In genomic region chr12:10722502-10722904, GRCh38 we compare ENCODE assay signal across 8 cellular contexts. TPM values are rescaled to one million over a fixed set of nuclear protein-coding genes. Genes with fewer than 3 reads are reported as not detected.
DNase-seq lines count a peak whose midpoint lies in the region; ATAC-seq, FAIRE-seq and TF ChIP-seq lines count a peak whose summit lies in the region.

No MANE protein-coding gene starts in this region.

- TF ChIP-seq CTCF in Calu3 (IDR thresholded peaks at IDR 0.05; ENCODE audit: unreplicated experiment) (no peak), lower leg skin (IDR thresholded peaks at IDR 0.05) (no peak), D721Med (IDR thresholded peaks at IDR 0.05; ENCODE audit: insufficient read depth, missing control alignments) (no peak)

- peak overlapping the region; percentile 97 for H3K27ac Mint-ChIP-seq in Calu3 (ENCODE audit: unreplicated experiment)
- H3K27ac Mint-ChIP-seq in activated CD4-positive, alpha-beta T cell treated with anti-CD3 and anti-CD28 coated beads for 36 hours = peak overlapping the region; percentile 91
- H3K27ac Mint-ChIP-seq in dendritic cell treated with granulocyte-macrophage colony-stimulating factor and Interleukin-4, amounts not matched to agents 40 ng/mL and 50 ng/mL, for 4 days = peak overlapping the region; percentile 96

- H3K9me3 Mint-ChIP-seq in Calu3 (ENCODE audit: low read depth, unreplicated experiment) = no peaks in the 10 kb centered on the region
- H3K9me3 Mint-ChIP-seq in activated CD4-positive, alpha-beta T cell treated with anti-CD3 and anti-CD28 coated beads for 36 hours (ENCODE audit: low read depth) = no peaks in the 10 kb centered on the region
- H3K9me3 Mint-ChIP-seq in dendritic cell treated with granulocyte-macrophage colony-stimulating factor and Interleukin-4, amounts not matched to agents 40 ng/mL and 50 ng/mL, for 4 days = no peaks in the 10 kb centered on the region

- peaks cover 52% of the 10 kb centered on the region for H3K36me3 Mint-ChIP-seq in Calu3 (ENCODE audit: insufficient read depth, unreplicated experiment)
- peaks cover 25% of the 10 kb centered on the region for H3K36me3 Mint-ChIP-seq in activated CD4-positive, alpha-beta T cell treated with anti-CD3 and anti-CD28 coated beads for 36 hours (ENCODE audit: low read depth)
- peaks cover 17% of the 10 kb centered on the region for H3K36me3 Mint-ChIP-seq in dendritic cell treated with granulocyte-macrophage colony-stimulating factor and Interleukin-4, amounts not matched to agents 40 ng/mL and 50 ng/mL, for 4 days (ENCODE audit: low read depth)

- H3K4me3 Mint-ChIP-seq in Calu3 (ENCODE audit: low read depth, unreplicated experiment) = peak overlapping the region; percentile 89
- peak overlapping the region; percentile 91 for H3K4me3 Mint-ChIP-seq in activated CD4-positive, alpha-beta T cell treated with anti-CD3 and anti-CD28 coated beads for 36 hours
- H3K4me3 Mint-ChIP-seq in dendritic cell treated with granulocyte-macrophage colony-stimulating factor and Interleukin-4, amounts not matched to agents 40 ng/mL and 50 ng/mL, for 4 days = peak overlapping the region; percentile 96

- 1% methylated on average over 16 to 19 of the region's 36 CpGs for whole genome bisulfite sequencing in lower leg skin, 2 donors

- intact Hi-C loops in Calu3 (cut with micrococcal nuclease; ENCODE audit: unreplicated experiment) = no loop called here
- intact Hi-C loops in activated CD4-positive, alpha-beta T cell treated with anti-CD3 and anti-CD28 coated beads for 36 hours (cut with DNase I, micrococcal nuclease) = loop anchor here (1.0 to 10.0 kb wide), 10 partner anchors 28 to 1992 kb away; partner anchors contain the start of genes GABARAPL1 (in 2 of the 2), MAGOHB (in 2 of the 2), CDKN1B (in 1 of the 2) and CLEC2B (in 1 of the 2)
- intact Hi-C loops in dendritic cell treated with granulocyte-macrophage colony-stimulating factor and Interleukin-4, amounts not matched to agents 40 ng/mL and 50 ng/mL, for 4 days (cut with micrococcal nuclease) = loop anchor here (10.0 kb wide), 1 partner anchor 108 kb away; the partner anchor contains the start of gene MAGOHB
- intact Hi-C loops in lower leg skin (cut with DNase I; ENCODE audit: low total_unique reads) = loop anchor here (10.0 kb wide), 1 partner anchor 2002 kb away; no protein-coding TSS in a partner anchor

- POLR2A ChIA-PET in activated CD4-positive, alpha-beta T cell treated with anti-CD3 and anti-CD28 coated beads for 36 hours (lab: Charles Lee) = interaction anchor here (0.6 to 1.3 kb wide), 2 partner anchors 419 to 449 kb away, joined by 3 to 4 read pairs; partner anchors contain the start of gene SMIM10L1

- TF ChIP-seq POLR2A in lower leg skin (IDR thresholded peaks at IDR 0.05) = no peak

- DNase-seq in Calu3 (peak; percentile 46), HTR-8/SVneo (ENCODE audit: insufficient read length, low spot score) (no peak), lower leg skin (ENCODE audit: low spot score in 2 of 2) (peak in 1 of 2 donors; percentile 89), D721Med (ENCODE audit: insufficient read length, low spot score) (no peak)
- DNase-seq in activated CD4-positive, alpha-beta T cell treated with anti-CD3 and anti-CD28 coated beads for 36 hours = peak; percentile 76
- DNase-seq in stimulated activated CD8-positive, alpha-beta memory T cell treated with anti-CD3 and anti-CD28 coated beads, Interleukin-15, amount 100 ng/mL, for 48 hours (ENCODE audit: low read depth in 2 of 2) = peak; percentile 43 to 60

- peak overlapping the region; percentile 97 for H3K4me3 ChIP-seq in lower leg skin (ENCODE audit: low read depth, poor library complexity, severe bottlenecking)

- peak; percentile 31 for FAIRE-seq in HTR-8/SVneo (lab: Jason Lieb, UNC)
- FAIRE-seq in D721Med (lab: Jason Lieb, UNC) = no peak

- CTCF ChIA-PET in Calu3 (lab: Charles Lee) = interaction anchor here (1.7 to 2.1 kb wide), 2 partner anchors 18 to 27 kb away, joined by 11 to 12 read pairs; no protein-coding TSS in a partner anchor
- CTCF ChIA-PET in activated CD4-positive, alpha-beta T cell treated with anti-CD3 and anti-CD28 coated beads for 36 hours (lab: Charles Lee) = interaction anchor here (0.7 kb wide), 2 partner anchors 28 to 1533 kb away, joined by 3 to 6 read pairs; no protein-coding TSS in a partner anchor

- no TSS peak for BruUV-seq in Calu3 (replicated peaks; lab: Mats Ljungman, UMichigan)

- ATAC-seq in GM19468 (IDR thresholded peaks at IDR 0.05; ENCODE audit: extremely low read depth, unreplicated experiment) = peak; percentile 11
- ATAC-seq in activated CD4-positive, alpha-beta T cell treated with anti-CD3 and anti-CD28 coated beads for 36 hours = peak; percentile 66

- no peaks in the 10 kb centered on the region for H3K27me3 Mint-ChIP-seq in Calu3 (ENCODE audit: unreplicated experiment)
- H3K27me3 Mint-ChIP-seq in activated CD4-positive, alpha-beta T cell treated with anti-CD3 and anti-CD28 coated beads for 36 hours = peaks cover 34% of the 10 kb centered on the region
- peaks cover 12% of the 10 kb centered on the region for H3K27me3 Mint-ChIP-seq in dendritic cell treated with granulocyte-macrophage colony-stimulating factor and Interleukin-4, amounts not matched to agents 40 ng/mL and 50 ng/mL, for 4 days

- H3K4me1 Mint-ChIP-seq in Calu3 (ENCODE audit: low read depth, unreplicated experiment) = peaks cover 23% of the 10 kb centered on the region
- H3K4me1 Mint-ChIP-seq in activated CD4-positive, alpha-beta T cell treated with anti-CD3 and anti-CD28 coated beads for 36 hours = peaks cover 22% of the 10 kb centered on the region
- peaks cover 32% of the 10 kb centered on the region for H3K4me1 Mint-ChIP-seq in dendritic cell treated with granulocyte-macrophage colony-stimulating factor and Interleukin-4, amounts not matched to agents 40 ng/mL and 50 ng/mL, for 4 days (ENCODE audit: low read depth)

RNA-seq across cellular contexts. Expression of gene YBX3, which starts 0.6 kb away (rescaled TPM):
- 295 and 312 TPM in 2 replicates for total RNA-seq in Calu3 (2022)
- 100 to 1,000 TPM; 157 to 175 TPM for total RNA-seq in activated CD4-positive, alpha-beta T cell treated with anti-CD3 and anti-CD28 coated beads for 36 hours
- 100 to 1,000 TPM; 544 to 987 (median 637) TPM for total RNA-seq in lower leg skin

RNA-seq across cellular contexts. Expression of gene STYK1, which starts 48.7 kb away (rescaled TPM):
- total RNA-seq in Calu3 (2022) = 8.4 and 10.7 TPM in 2 replicates
- total RNA-seq in activated CD4-positive, alpha-beta T cell treated with anti-CD3 and anti-CD28 coated beads for 36 hours = not detected
- total RNA-seq in lower leg skin = 1 to 10 TPM; 2.0 to 2.5 (median 2.2) TPM

Comparison
In these comparisons a context has a peak if more than half of its experiments do, and no peak if none do; other contexts are left out.
1. DNase-seq: peak in Calu3 (single experiment), activated CD4-positive, alpha-beta T cell treated with anti-CD3 and anti-CD28 coated beads for 36 hours (single experiment) and stimulated activated CD8-positive, alpha-beta memory T cell treated with anti-CD3 and anti-CD28 coated beads, Interleukin-15, amount 100 ng/mL, for 48 hours (2 of 2); none in HTR-8/SVneo (single experiment) and D721Med (single experiment).
2. Peak in every context shown above with its lines, with median percentiles within 50 percentile points of each other: H3K27ac Mint-ChIP-seq and H3K4me3 Mint-ChIP-seq.